Comparison of ENCODE assay signal across 15 cellular contexts in genomic region chr6:158627168-158627939, GRCh38. TPM values are rescaled to one million over a fixed set of nuclear protein-coding genes. Genes with fewer than 3 reads are reported as not detected.
DNase-seq lines count a peak whose midpoint lies in the region; ATAC-seq and TF ChIP-seq lines count a peak whose summit lies in the region.
"Had no signal": no experiment of that assay in that cellular context is flagged by ENCODE, and none has a peak within 500 bp of the region (broad histone marks: within the 10 kb centered on the region; RNA-seq: fewer than 3 reads in every experiment).

No MANE protein-coding gene starts in this region.

- no peak overlapping the region for H3K4me2 ChIP-seq in neural progenitor cell
- H3K4me2 ChIP-seq: A549 had no signal

- H3K27ac ChIP-seq in neural progenitor cell: no peak overlapping the region
- H3K27ac ChIP-seq: A549, vagina had no signal

- H3K27ac Mint-ChIP-seq in activated CD4-positive, alpha-beta T cell treated with anti-CD3 and anti-CD28 coated beads, Interleukin-2, amount 10 ng/mL, durations not matched to agents 24 days and 14 days: peak overlapping the region; percentile 48
- peak overlapping the region; percentile 84 for H3K27ac Mint-ChIP-seq in central memory CD8-positive, alpha-beta T cell (ENCODE audit: low read depth)
- H3K27ac Mint-ChIP-seq in neural progenitor cell: peak overlapping the region; percentile 61

- H3K9ac ChIP-seq in neural progenitor cell: no peak overlapping the region

- TF ChIP-seq CTCF in GM10248 (IDR thresholded peaks at IDR 0.05; ENCODE audit: control extremely low read depth, extremely low read depth, low read depth, missing control alignments): no peak
- TF ChIP-seq CTCF in neural progenitor cell (IDR thresholded peaks at IDR 0.05): no peak

- no peaks in the 10 kb centered on the region for H3K9me3 Mint-ChIP-seq in activated CD4-positive, alpha-beta T cell treated with anti-CD3 and anti-CD28 coated beads, Interleukin-2, amount 10 ng/mL, durations not matched to agents 24 days and 14 days
- H3K9me3 Mint-ChIP-seq in central memory CD8-positive, alpha-beta T cell: peaks cover 6% of the 10 kb centered on the region
- H3K9me3 Mint-ChIP-seq in neural progenitor cell: no peaks in the 10 kb centered on the region

- CTCF ChIA-PET in GM10248 (lab: Yijun Ruan, JAX): interaction anchor here (1.6 kb wide), 2 partner anchors 22 to 77 kb away, joined by 3 to 4 read pairs; no protein-coding TSS in a partner anchor

- no peaks in the 10 kb centered on the region for H3K9me3 ChIP-seq in neural progenitor cell (ENCODE audit: low read depth)
- H3K9me3 ChIP-seq: A549, vagina had no signal

- intact Hi-C loops in activated CD4-positive, alpha-beta T cell treated with anti-CD3 and anti-CD28 coated beads, Interleukin-2, amount 10 ng/mL, durations not matched to agents 24 days and 14 days (cut with micrococcal nuclease): no loop called here

- POLR2A ChIA-PET in GM10248 (lab: Yijun Ruan, JAX): no interaction called here

- no peaks in the 10 kb centered on the region for H3K27me3 ChIP-seq in neural progenitor cell
- H3K27me3 ChIP-seq: vagina had no signal

- H3K36me3 Mint-ChIP-seq in activated CD4-positive, alpha-beta T cell treated with anti-CD3 and anti-CD28 coated beads, Interleukin-2, amount 10 ng/mL, durations not matched to agents 24 days and 14 days (ENCODE audit: low read depth): peaks cover 53% of the 10 kb centered on the region
- H3K36me3 Mint-ChIP-seq in central memory CD8-positive, alpha-beta T cell (ENCODE audit: insufficient read depth): peaks cover 53% of the 10 kb centered on the region
- peaks cover 32% of the 10 kb centered on the region for H3K36me3 Mint-ChIP-seq in neural progenitor cell

- no peaks in the 10 kb centered on the region for H3K36me3 ChIP-seq in neural progenitor cell

- H3F3A ChIP-seq in neural progenitor cell (ENCODE audit: low read depth): no peaks in the 10 kb centered on the region

- no peak overlapping the region for H2AFZ ChIP-seq in neural progenitor cell (replicated peaks)

- no peaks in the 10 kb centered on the region for H3K79me2 ChIP-seq in neural progenitor cell (ENCODE audit: low read depth)

- H3K4me3 ChIP-seq in neural progenitor cell: no peak overlapping the region
- H3K4me3 ChIP-seq: A549, vagina had no signal

- peaks cover 13% of the 10 kb centered on the region for H4K20me1 ChIP-seq in neural progenitor cell (ENCODE audit: low read depth)

- no peak for DNase-seq in activated CD4-positive, alpha-beta T cell treated with anti-CD3 and anti-CD28 coated beads, Interleukin-2, amount 10 ng/mL, durations not matched to agents 24 days and 14 days
- no peak for DNase-seq in activated CD4-positive, alpha-beta T cell treated with anti-CD3 and anti-CD28 coated beads, Interleukin-2, amount 50 U/mL, for 48 hours
- peak; percentile 4 for DNase-seq in GM10248 (ENCODE audit: extremely low spot score)
- no peak for DNase-seq in central memory CD8-positive, alpha-beta T cell (ENCODE audit: low spot score in 2 of 2)
- DNase-seq in neural progenitor cell (ENCODE audit: low spot score): no peak
- DNase-seq in stimulated activated CD4-positive, alpha-beta T cell treated with anti-CD3 and anti-CD28 coated beads, Interleukin-2, amount 100 ng/mL, for 48 hours: no peak
- no peak for DNase-seq in GDM1 (lab: John Stamatoyannopoulos, UW)
- no peak for DNase-seq in AG08395 (ENCODE audit: low spot score)
- DNase-seq: activated CD4-positive, alpha-beta T cell treated with anti-CD3 and anti-CD28 coated beads for 4 hours; MM.1S; NCI-H2081 treated with DMSO at 0.1 percent for 48 hours; NCI-H82; stimulated activated CD4-positive, alpha-beta T cell treated with anti-CD3 and anti-CD28 coated beads, Interleukin-1b, Interleukin-23, amount 100 ng/mL, for 48 hours had no signal

- H3K4me3 Mint-ChIP-seq in activated CD4-positive, alpha-beta T cell treated with anti-CD3 and anti-CD28 coated beads, Interleukin-2, amount 10 ng/mL, durations not matched to agents 24 days and 14 days: no peak overlapping the region
- no peak overlapping the region for H3K4me3 Mint-ChIP-seq in central memory CD8-positive, alpha-beta T cell
- H3K4me3 Mint-ChIP-seq in neural progenitor cell: no peak overlapping the region

- H3K27me3 Mint-ChIP-seq in activated CD4-positive, alpha-beta T cell treated with anti-CD3 and anti-CD28 coated beads, Interleukin-2, amount 10 ng/mL, durations not matched to agents 24 days and 14 days: no peaks in the 10 kb centered on the region
- no peaks in the 10 kb centered on the region for H3K27me3 Mint-ChIP-seq in central memory CD8-positive, alpha-beta T cell
- H3K27me3 Mint-ChIP-seq in neural progenitor cell (ENCODE audit: insufficient read depth, low read depth): peaks cover 5% of the 10 kb centered on the region

- H3K4me1 Mint-ChIP-seq in activated CD4-positive, alpha-beta T cell treated with anti-CD3 and anti-CD28 coated beads, Interleukin-2, amount 10 ng/mL, durations not matched to agents 24 days and 14 days: peaks cover 21% of the 10 kb centered on the region
- H3K4me1 Mint-ChIP-seq in central memory CD8-positive, alpha-beta T cell: peaks cover 26% of the 10 kb centered on the region
- peaks cover 16% of the 10 kb centered on the region for H3K4me1 Mint-ChIP-seq in neural progenitor cell

- no peak for ATAC-seq in central memory CD8-positive, alpha-beta T cell (replicated peaks; ENCODE audit: extremely low read depth, poor library complexity, severe bottlenecking)
- ATAC-seq: A549 had no signal

- H3K4me1 ChIP-seq in neural progenitor cell: no peaks in the 10 kb centered on the region

RNA-seq across cellular contexts. Expression of gene DYNLT1, which starts 17.2 kb away (rescaled TPM):
- total RNA-seq in activated CD4-positive, alpha-beta T cell treated with anti-CD3 and anti-CD28 coated beads, Interleukin-2, amount 10 ng/mL, durations not matched to agents 24 days and 14 days: 103 and 110 TPM in 2 replicates
- total RNA-seq in neural progenitor cell (ENCODE audit: low replicate concordance): 71.1 and 82.8 TPM in 2 replicates

RNA-seq across cellular contexts. Expression of gene SYTL3, which starts 22.5 kb away (rescaled TPM):
- 102 and 106 TPM in 2 replicates for total RNA-seq in activated CD4-positive, alpha-beta T cell treated with anti-CD3 and anti-CD28 coated beads, Interleukin-2, amount 10 ng/mL, durations not matched to agents 24 days and 14 days
- 0.25 TPM in 1 of 2 replicates, not detected in the other for total RNA-seq in neural progenitor cell (ENCODE audit: low replicate concordance)

Comparison
In these comparisons a context has a peak if more than half of its experiments do, and no peak if none do; other contexts are left out.
1. RNA of gene SYTL3, which starts 22.5 kb away (total RNA-seq): 102 to 106 TPM in activated CD4-positive, alpha-beta T cell treated with anti-CD3 and anti-CD28 coated beads, Interleukin-2, amount 10 ng/mL, durations not matched to agents 24 days and 14 days; 0.25 TPM in neural progenitor cell; every median in the first group is over 10 times any median in the second.
2. Peak in every context shown above with its lines, with median percentiles within 50 percentile points of each other: H3K27ac Mint-ChIP-seq.